ENCODE assay signal across 8 cellular contexts in genomic region chr11:96337541-96338530, GRCh38. TPM values are rescaled to one million over a fixed set of nuclear protein-coding genes. Genes with fewer than 3 reads are reported as not detected.
DNase-seq lines count a peak whose midpoint lies in the region; ATAC-seq and TF ChIP-seq lines count a peak whose summit lies in the region.

No MANE protein-coding gene starts in this region.

- H3K4me2 ChIP-seq in skeletal muscle satellite cell (ENCODE audit: low read length) = peak overlapping the region; percentile 80

- no peaks in the 10 kb centered on the region for H3K9me3 Mint-ChIP-seq in activated B cell treated with CpG ODN at 0.5 μM for 24 hours

- peak overlapping the region; percentile 83 for H3K4me3 Mint-ChIP-seq in activated B cell treated with CpG ODN at 0.5 μM for 24 hours

- intact Hi-C loops in activated B cell treated with CpG ODN at 0.5 μM for 24 hours (cut with micrococcal nuclease) = loop anchor here (2.0 kb wide), 3 partner anchors 13 to 45 kb away; no protein-coding TSS in a partner anchor

- H3K27me3 Mint-ChIP-seq in activated B cell treated with CpG ODN at 0.5 μM for 24 hours = no peaks in the 10 kb centered on the region

- peaks cover 55% of the 10 kb centered on the region for H3K4me1 ChIP-seq in skeletal muscle satellite cell (ENCODE audit: control insufficient read depth, insufficient read depth, low read length)

- POLR2A ChIA-PET in activated B cell treated with CpG ODN at 0.5 μM for 24 hours (lab: Charles Lee) = interaction anchor here (1.7 to 6.5 kb wide), 2 partner anchors 70 to 94 kb away, joined by 10 to 65 read pairs; no protein-coding TSS in a partner anchor

- H3K36me3 Mint-ChIP-seq in activated B cell treated with CpG ODN at 0.5 μM for 24 hours (ENCODE audit: low read depth) = peaks cover 22% of the 10 kb centered on the region

- H3K27ac Mint-ChIP-seq in activated B cell treated with CpG ODN at 0.5 μM for 24 hours = peak overlapping the region; percentile 95

- H3K4me3 ChIP-seq in skeletal muscle satellite cell (ENCODE audit: low read length) = peak overlapping the region; percentile 88

- peaks cover 28% of the 10 kb centered on the region for H3K36me3 ChIP-seq in skeletal muscle satellite cell (ENCODE audit: insufficient read depth, low read length)

- peaks cover 76% of the 10 kb centered on the region for H3K4me1 Mint-ChIP-seq in activated B cell treated with CpG ODN at 0.5 μM for 24 hours

- CTCF ChIA-PET in activated B cell treated with CpG ODN at 0.5 μM for 24 hours (lab: Charles Lee) = interaction anchor here (1.0 to 6.9 kb wide), 8 partner anchors 56 to 489 kb away, joined by 3 to 116 read pairs (median 4); no protein-coding TSS in a partner anchor

- H3K9ac ChIP-seq in skeletal muscle satellite cell (ENCODE audit: low read depth, low read length) = peak overlapping the region; percentile 32

- no peak for TF ChIP-seq CTCF in activated B cell treated with CpG ODN at 0.5 μM for 24 hours (IDR thresholded peaks at IDR 0.05)

- H3K27me3 ChIP-seq in skeletal muscle satellite cell (ENCODE audit: control insufficient read depth, insufficient read depth, low read length) = no peaks in the 10 kb centered on the region

- DNase-seq in activated B cell treated with CpG ODN at 0.5 μM for 24 hours (no peak), DMS79 (lab: John Stamatoyannopoulos, UW) (no peak), KG1 (lab: John Stamatoyannopoulos, UW) (no peak), retina (no peak)

- ATAC-seq in GM18511 (IDR thresholded peaks at IDR 0.05; ENCODE audit: unreplicated experiment) (peak; percentile 44), HG02759 (IDR thresholded peaks at IDR 0.05; ENCODE audit: unreplicated experiment) (peak; percentile 33), activated B cell treated with CpG ODN at 0.5 μM for 24 hours (ENCODE audit: low read depth) (peak; percentile 20), esophagus mucosa (peak; percentile 54)

- no peaks in the 10 kb centered on the region for H3K9me3 ChIP-seq in skeletal muscle satellite cell (replicated peaks; ENCODE audit: low read length)

RNA-seq across cellular contexts. Expression of gene MAML2, which starts 5.2 kb away (rescaled TPM):
- total RNA-seq in activated B cell treated with CpG ODN at 0.5 μM for 24 hours (20.9 and 24.8 TPM in 2 replicates), esophagus mucosa (4.5 TPM)
- total RNA-seq in skeletal muscle satellite cell (2012; rRNA removed) = 14.0 and 15.0 TPM in 2 replicates

RNA-seq across cellular contexts. Expression of gene CCDC82, which starts 51.9 kb away (rescaled TPM):
- 22.6 and 33.8 TPM in 2 replicates for total RNA-seq in activated B cell treated with CpG ODN at 0.5 μM for 24 hours
- 5.3 TPM for total RNA-seq in esophagus mucosa
- total RNA-seq in skeletal muscle satellite cell (2012; rRNA removed) = 12.9 TPM in 2 replicates

RNA-seq across cellular contexts. Expression of gene JRKL, which starts 52.0 kb away (rescaled TPM):
- total RNA-seq in activated B cell treated with CpG ODN at 0.5 μM for 24 hours (9.6 and 9.8 TPM in 2 replicates), esophagus mucosa (4.1 TPM)
- total RNA-seq in skeletal muscle satellite cell (2012; rRNA removed) = 7.1 and 7.4 TPM in 2 replicates
